ENCODE assay signal across 26 cellular contexts in genomic region chr13:39448831-39449230, GRCh38.
DNase-seq lines count a peak whose midpoint lies in the region; ATAC-seq and TF ChIP-seq lines count a peak whose summit lies in the region.
"Had no signal": no experiment of that assay in that cellular context is flagged by ENCODE, and none has a peak within 500 bp of the region (broad histone marks: within the 10 kb centered on the region; RNA-seq: fewer than 3 reads in every experiment).

No MANE protein-coding gene starts in this region.

- POLR2A ChIA-PET in A673 (lab: Charles Lee; ENCODE audit: low non-redundant PET), result no interaction called here
- POLR2A ChIA-PET in IMR-90 (lab: Charles Lee; ENCODE audit: unreplicated experiment), result no interaction called here

- no peak overlapping the region for H2AK9ac ChIP-seq in IMR-90 (replicated peaks; ENCODE audit: low read depth, low read length, poor library complexity)

- TF ChIP-seq CTCF in A673 (conservative IDR thresholded peaks at IDR 0.05; ENCODE audit: low read depth, low read length), result no peak
- TF ChIP-seq CTCF in IMR-90 (conservative IDR thresholded peaks at IDR 0.05; ENCODE audit: low read depth, low read length), result no peak
- TF ChIP-seq CTCF in uterus (IDR thresholded peaks at IDR 0.05), result no peak

- WGBS in IMR-90 (ENCODE audit: extremely low coverage in 2 of 2, insufficient read length in 1 of 2), 2 experiments, result no CpG with 5 or more reads among the region's 3 CpGs

- no peak overlapping the region for H2BK20ac ChIP-seq in IMR-90 (ENCODE audit: low read depth, low read length)

- no peak overlapping the region for H3K18ac ChIP-seq in IMR-90 (ENCODE audit: low read depth, low read length)

- H3K14ac ChIP-seq in IMR-90 (replicated peaks; ENCODE audit: low read depth, low read length), result 0 out of 2 replicates have a peak overlapping the region, but pooled peaks have one; percentile 31

- H3K27ac ChIP-seq in A673 (ENCODE audit: low read depth, low read length, poor library complexity, severe bottlenecking), result no peak overlapping the region
- no peak overlapping the region for H3K27ac ChIP-seq in IMR-90 (ENCODE audit: insufficient read depth, low read length)
- H3K27ac ChIP-seq in uterus, result no peak overlapping the region
- H3K27ac ChIP-seq: BLaER1, body of pancreas, coronary artery, ovary, Peyer's patch had no signal

- no peak for ATAC-seq in IMR-90 (ENCODE audit: low read depth)
- ATAC-seq: body of pancreas, natural killer cell, sciatic nerve had no signal

- no peaks in the 10 kb centered on the region for H3K27me3 ChIP-seq in A673 (replicated peaks; ENCODE audit: insufficient read depth, low read depth, low read length, poor library complexity)
- no peaks in the 10 kb centered on the region for H3K27me3 ChIP-seq in IMR-90 (ENCODE audit: control insufficient read depth, insufficient read depth, low read length)
- no peaks in the 10 kb centered on the region for H3K27me3 ChIP-seq in uterus
- H3K27me3 ChIP-seq: BLaER1, body of pancreas, MG63, ovary, Peyer's patch had no signal

- no peak overlapping the region for H4K5ac ChIP-seq in IMR-90 (ENCODE audit: low read depth, low read length)

- H2BK5ac ChIP-seq in IMR-90 (ENCODE audit: low read depth, low read length, poor library complexity, severe bottlenecking), result no peak overlapping the region

- intact Hi-C loops in A673 (cut with micrococcal nuclease; ENCODE audit: unreplicated experiment) (no loop called here), IMR-90 (cut with micrococcal nuclease) (loop anchor here (2.0 kb wide), 1 partner anchor 14 kb away; no protein-coding TSS in a partner anchor), uterus (cut with DNase I; ENCODE audit: low total_unique reads) (no loop called here)

- no peaks in the 10 kb centered on the region for H4K20me1 ChIP-seq in IMR-90 (ENCODE audit: insufficient read depth, low read length)
- H4K20me1 ChIP-seq: BLaER1 had no signal

- H3K4me3 ChIP-seq in A673 (ENCODE audit: low read depth, low read length, poor library complexity, severe bottlenecking) (no peak overlapping the region), IMR-90 (ENCODE audit: insufficient read depth, low read depth, low read length) (no peak overlapping the region), uterus (no peak overlapping the region)
- H3K4me3 ChIP-seq: BLaER1, body of pancreas, coronary artery, MG63, ovary, Peyer's patch had no signal

- H4K8ac ChIP-seq in IMR-90 (ENCODE audit: low read depth in 2 of 2, low read length in 2 of 2), result peak overlapping the region in 1 of 2 experiments; percentile 35; a peak in 1 of 4 replicates

- no peaks in the 10 kb centered on the region for H3K9me3 ChIP-seq in A673 (ENCODE audit: low read depth, low read length, poor library complexity, severe bottlenecking)
- H3K9me3 ChIP-seq in IMR-90 (ENCODE audit: control insufficient read depth, insufficient read depth, low read length), result no peaks in the 10 kb centered on the region
- no peaks in the 10 kb centered on the region for H3K9me3 ChIP-seq in uterus
- H3K9me3 ChIP-seq: BLaER1, body of pancreas, Caco-2, MG63, ovary, Peyer's patch, SK-N-SH had no signal

- no peak overlapping the region for H3K4ac ChIP-seq in IMR-90 (ENCODE audit: low read depth, low read length)

- H2BK120ac ChIP-seq in IMR-90 (ENCODE audit: low read depth, low read length), result no peak overlapping the region

- H3K9ac ChIP-seq in IMR-90 (ENCODE audit: low read depth, low read length), result no peak overlapping the region
- H3K9ac ChIP-seq: BLaER1, SK-N-SH had no signal

- H3K9me1 ChIP-seq in IMR-90 (ENCODE audit: insufficient read depth, low read length), result peaks cover 3% of the 10 kb centered on the region; the same call in 1 of the 2 replicates

- peak overlapping the region; percentile 51; the same call in 1 of the 2 replicates for H3K23ac ChIP-seq in IMR-90 (ENCODE audit: low read depth, low read length)

- BruUV-seq in A673 (replicated peaks; lab: Mats Ljungman, UMichigan) (no TSS peak), IMR-90 (replicated peaks; lab: Mats Ljungman, UMichigan) (no TSS peak)

- H2AFZ ChIP-seq in IMR-90 (replicated peaks; ENCODE audit: low read length, poor library complexity), result no peak overlapping the region

- peaks cover 13 to 34% of the 10 kb centered on the region in 2 experiments; a peak in 3 of 4 replicates for H3K79me1 ChIP-seq in IMR-90 (ENCODE audit: low read depth in 1 of 2, low read length in 2 of 2)

- H3K4me2 ChIP-seq in IMR-90 (ENCODE audit: low read depth, low read length), result no peak overlapping the region
- H3K4me2 ChIP-seq: BLaER1, SK-N-SH had no signal

- no peak for TF ChIP-seq POLR2A in IMR-90 (IDR thresholded peaks at IDR 0.05; ENCODE audit: low read depth, low read length)
- TF ChIP-seq POLR2A in uterus (IDR thresholded peaks at IDR 0.05), result no peak

- 0 out of 2 replicates have a peak overlapping the region, but pooled peaks have one; percentile 35 for H2AK5ac ChIP-seq in IMR-90 (ENCODE audit: low read depth, low read length)

- no peak overlapping the region for H3K56ac ChIP-seq in IMR-90 (ENCODE audit: extremely low read depth, insufficient read depth, low read length)

- CTCF ChIA-PET in A673 (lab: Charles Lee) (no interaction called here), IMR-90 (lab: Yijun Ruan, JAX) (no interaction called here)

- H3K36me3 ChIP-seq in A673 (ENCODE audit: insufficient read depth, low read length, poor library complexity, severe bottlenecking) (no peaks in the 10 kb centered on the region), IMR-90 (ENCODE audit: control insufficient read depth, insufficient read depth, low read length) (no peaks in the 10 kb centered on the region), uterus (no peaks in the 10 kb centered on the region)
- H3K36me3 ChIP-seq: BLaER1, MG63, ovary, Peyer's patch had no signal

- DNase-seq in A673 (ENCODE audit: low spot score) (peak; percentile 75), IMR-90 (no peak), cerebellar cortex (ENCODE audit: low spot score) (peak; percentile 91), medulla oblongata (ENCODE audit: extremely low spot score) (peak; percentile 29), GOT3 (lab: John Stamatoyannopoulos, UW) (no peak), NCI-H2081 (lab: John Stamatoyannopoulos, UW) (no peak), NCI-H345 (lab: John Stamatoyannopoulos, UW) (no peak), uterus (no peak)
- DNase-seq: activated CD4-positive, alpha-beta T cell treated with anti-CD3 and anti-CD28 coated beads, Interleukin-2, amount 50 U/mL, for 4 hours; activated effector memory CD4-positive, alpha-beta T cell treated with Interleukin-2 at 50 U/mL for 16 hours; activated naive CD8-positive, alpha-beta T cell treated with anti-CD3 and anti-CD28 coated beads, Interleukin-2, amount 10 ng/mL, durations not matched to agents 7 days and 5 days; body of pancreas; Caco-2; EL; glutamatergic neuron; left cardiac atrium; MG63; natural killer cell; ovary; Peyer's patch; SK-N-SH; stimulated activated CD4-positive, alpha-beta T cell treated with anti-CD3 and anti-CD28 coated beads, Interleukin-15, amount 100 ng/mL, for 24 hours; stimulated activated CD8-positive, alpha-beta memory T cell treated with anti-CD3 and anti-CD28 coated beads, Interleukin-4, amount 100 ng/mL, for 48 hours had no signal

- dilution Hi-C loops in IMR-90 (cut with HindIII; ENCODE audit: low sequenced_read_pairs, unreplicated experiment), result no loop called here

- no peak overlapping the region for H4K91ac ChIP-seq in IMR-90 (ENCODE audit: insufficient read depth, low read depth, low read length)

- no peak for TF ChIP-seq RAD21 in IMR-90 (IDR thresholded peaks at IDR 0.05; ENCODE audit: low read length)

- H2BK15ac ChIP-seq in IMR-90 (ENCODE audit: low read depth, low read length), result no peak overlapping the region

- in situ Hi-C loops in IMR-90 (cut with MboI; ENCODE audit: low sequenced_read_pairs), result no loop called here

- H3K4me1 ChIP-seq in A673 (ENCODE audit: insufficient read depth, low read length, poor library complexity, severe bottlenecking) (peaks cover 66% of the 10 kb centered on the region), IMR-90 (ENCODE audit: control insufficient read depth, insufficient read depth, low read length) (peaks cover 4% of the 10 kb centered on the region), uterus (peaks cover 0 to 14% of the 10 kb centered on the region in 2 donors)
- H3K4me1 ChIP-seq: Caco-2 had no signal

TF ChIP-seq in IMR-90, 13 proteins besides CTCF, POLR2A, EP300 and RAD21:
- TF ChIP-seq FOS (IDR thresholded peaks at IDR 0.05; ENCODE audit: low read depth, low read length) (no peak), CEBPB (IDR thresholded peaks at IDR 0.05; ENCODE audit: low read depth, low read length) (no peak), SMC3 (IDR thresholded peaks at IDR 0.05; ENCODE audit: low read depth, low read length) (no peak), MAZ (IDR thresholded peaks at IDR 0.05; ENCODE audit: borderline replicate concordance, low read depth, low read length) (no peak), NFE2L2 (IDR thresholded peaks at IDR 0.05; ENCODE audit: low read depth, low read length) (no peak), MXI1 (IDR thresholded peaks at IDR 0.05; ENCODE audit: borderline replicate concordance, low read depth, low read length) (no peak), MAFK (IDR thresholded peaks at IDR 0.05; ENCODE audit: low read depth, low read length) (no peak), CHD1 (IDR thresholded peaks at IDR 0.05; ENCODE audit: low read depth, low read length) (no peak), RCOR1 (IDR thresholded peaks at IDR 0.05; ENCODE audit: insufficient replicate concordance, low read length) (no peak), RFX5 (IDR thresholded peaks at IDR 0.05; ENCODE audit: low read depth, low read length) (no peak), BHLHE40 (IDR thresholded peaks at IDR 0.05; ENCODE audit: low read depth, low read length) (no peak), USF2 (IDR thresholded peaks at IDR 0.05; ENCODE audit: low read depth, low read length) (no peak), ELK1 (IDR thresholded peaks at IDR 0.05; ENCODE audit: borderline replicate concordance, low read depth, low read length) (no peak)

Comparison
In these comparisons a context has a peak if more than half of its experiments do, and no peak if none do; other contexts are left out.
1. DNase-seq: peak in A673 (single experiment), cerebellar cortex (single experiment) and medulla oblongata (single experiment); none in IMR-90 (single experiment), GOT3 (single experiment), NCI-H2081 (0 of 2), NCI-H345 (single experiment) and uterus (0 of 2).